Comparison of ENCODE assay signal across 1 cellular context in the genomic region with DNA sequence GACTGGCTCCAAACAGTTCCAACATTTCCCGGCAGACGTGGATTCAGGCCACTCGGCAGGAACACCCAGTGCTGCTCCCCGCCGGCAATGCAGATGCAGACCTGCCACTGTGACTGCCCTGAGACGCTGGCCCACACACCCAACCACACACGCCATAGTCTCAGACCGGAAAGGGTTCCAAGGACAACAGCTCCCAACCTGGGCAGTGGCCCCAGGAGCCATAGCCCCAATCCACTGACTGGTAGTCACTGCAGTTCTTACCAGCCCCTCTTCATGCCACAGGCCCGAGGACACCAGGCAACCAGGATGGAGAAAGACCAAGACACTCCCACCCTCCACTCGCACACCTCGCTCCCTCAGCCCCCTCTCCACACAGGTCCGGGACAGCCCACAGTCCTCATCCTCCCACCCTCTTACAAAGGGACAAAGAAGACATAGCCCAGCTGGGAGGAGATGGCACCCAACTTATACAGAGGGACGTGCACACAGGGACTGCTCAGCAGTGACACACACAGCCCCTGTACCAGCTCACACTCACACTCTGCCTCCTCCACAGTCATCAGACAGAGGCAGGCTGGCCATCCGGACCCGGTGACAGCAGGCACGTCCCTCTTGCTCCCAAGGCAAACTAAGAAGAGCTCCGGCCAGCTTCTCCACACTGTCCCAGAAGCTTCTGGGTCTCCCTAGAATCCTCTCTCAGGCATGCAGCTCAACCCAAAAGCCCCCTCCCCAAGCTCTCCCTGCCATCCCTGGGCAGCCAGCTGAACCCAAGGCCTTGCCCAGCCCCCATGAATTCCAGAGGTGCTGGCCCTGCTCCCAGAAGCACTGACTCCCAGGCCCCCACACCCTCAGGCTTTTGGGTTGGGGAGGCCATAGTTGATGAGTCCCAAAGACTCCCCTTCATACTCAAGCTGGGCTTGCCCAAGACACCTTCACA.
TF ChIP-seq lines count a peak whose summit lies in the region.

No MANE protein-coding gene starts in this region.

TF ChIP-seq in K562, 482 proteins besides CTCF, POLR2A, EP300 and RAD21 (continued from another document and continues in another):
- TF ChIP-seq, protein P1, sequence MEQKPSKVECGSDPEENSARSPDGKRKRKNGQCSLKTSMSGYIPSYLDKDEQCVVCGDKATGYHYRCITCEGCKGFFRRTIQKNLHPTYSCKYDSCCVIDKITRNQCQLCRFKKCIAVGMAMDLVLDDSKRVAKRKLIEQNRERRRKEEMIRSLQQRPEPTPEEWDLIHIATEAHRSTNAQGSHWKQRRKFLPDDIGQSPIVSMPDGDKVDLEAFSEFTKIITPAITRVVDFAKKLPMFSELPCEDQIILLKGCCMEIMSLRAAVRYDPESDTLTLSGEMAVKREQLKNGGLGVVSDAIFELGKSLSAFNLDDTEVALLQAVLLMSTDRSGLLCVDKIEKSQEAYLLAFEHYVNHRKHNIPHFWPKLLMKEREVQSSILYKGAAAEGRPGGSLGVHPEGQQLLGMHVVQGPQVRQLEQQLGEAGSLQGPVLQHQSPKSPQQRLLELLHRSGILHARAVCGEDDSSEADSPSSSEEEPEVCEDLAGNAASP (IDR thresholded peaks at IDR 0.05) = no peak
- TF ChIP-seq STAG1 (CRISPR knock-in tag; IDR thresholded peaks at IDR 0.05; ENCODE audit: borderline replicate concordance) (peak; percentile 31; the same call in 1 of the 2 replicates), ZNF12 (CRISPR knock-in tag; IDR thresholded peaks at IDR 0.05) (no peak), ZNF41 (CRISPR knock-in tag; conservative IDR thresholded peaks at IDR 0.05) (no peak), POLR2G (IDR thresholded peaks at IDR 0.05; ENCODE audit: low read depth, low read length) (peak; percentile 55; the same call in 1 of the 2 replicates), CBX5 (IDR thresholded peaks at IDR 0.05; ENCODE audit: borderline replicate concordance, low read depth) (no peak), HDGF (IDR thresholded peaks at IDR 0.05) (peak; percentile 67; the same call in 1 of the 2 replicates), SMAD3 (CRISPR knock-in tag; conservative IDR thresholded peaks at IDR 0.05) (no peak), OTX1 (CRISPR knock-in tag; IDR thresholded peaks at IDR 0.05) (0 out of 2 replicates have a peak, but pooled peaks have one; percentile 10), RHOXF2B (CRISPR knock-in tag; conservative IDR thresholded peaks at IDR 0.05) (no peak), PCBP2 (IDR thresholded peaks at IDR 0.05; ENCODE audit: low read depth, low read length, poor library complexity, severe bottlenecking) (no peak), HDAC1 (IDR thresholded peaks at IDR 0.05) (peak in 1 of 2 experiments; percentile 37; a peak in 1 of 4 replicates), LEF1 (IDR thresholded peaks at IDR 0.05) (no peak), ZBTB17 (CRISPR knock-in tag; IDR thresholded peaks at IDR 0.05) (0 out of 2 replicates have a peak, but pooled peaks have one; percentile 23), FOXA1 (IDR thresholded peaks at IDR 0.05; ENCODE audit: borderline replicate concordance) (no peak), MYNN (IDR thresholded peaks at IDR 0.05) (no peak; the same call in 1 of the 2 replicates), MYNN (CRISPR knock-in tag; IDR thresholded peaks at IDR 0.05) (no peak), ZNF717 (CRISPR knock-in tag; IDR thresholded peaks at IDR 0.05) (no peak), YY1 (IDR thresholded peaks at IDR 0.05; ENCODE audit: borderline replicate concordance in 1 of 3, control insufficient read depth in 1 of 3, extremely low read depth in 1 of 3, insufficient read depth in 3 of 3, insufficient read length in 1 of 3, insufficient replicate concordance in 2 of 3, low read depth in 1 of 3, low read length in 2 of 3) (no peak), SUPT5H (IDR thresholded peaks at IDR 0.05) (no peak), FOXP1 (CRISPR knock-in tag; IDR thresholded peaks at IDR 0.05) (0 out of 2 replicates have a peak, but pooled peaks have one; percentile 35), KLF10 (CRISPR knock-in tag; IDR thresholded peaks at IDR 0.05) (no peak), ZC3H4 (CRISPR knock-in tag; IDR thresholded peaks at IDR 0.05; ENCODE audit: borderline replicate concordance) (no peak)
- TF ChIP-seq, protein P2, sequence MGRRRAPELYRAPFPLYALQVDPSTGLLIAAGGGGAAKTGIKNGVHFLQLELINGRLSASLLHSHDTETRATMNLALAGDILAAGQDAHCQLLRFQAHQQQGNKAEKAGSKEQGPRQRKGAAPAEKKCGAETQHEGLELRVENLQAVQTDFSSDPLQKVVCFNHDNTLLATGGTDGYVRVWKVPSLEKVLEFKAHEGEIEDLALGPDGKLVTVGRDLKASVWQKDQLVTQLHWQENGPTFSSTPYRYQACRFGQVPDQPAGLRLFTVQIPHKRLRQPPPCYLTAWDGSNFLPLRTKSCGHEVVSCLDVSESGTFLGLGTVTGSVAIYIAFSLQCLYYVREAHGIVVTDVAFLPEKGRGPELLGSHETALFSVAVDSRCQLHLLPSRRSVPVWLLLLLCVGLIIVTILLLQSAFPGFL (CRISPR knock-in tag; IDR thresholded peaks at IDR 0.05) = no peak
- TF ChIP-seq, protein P3, sequence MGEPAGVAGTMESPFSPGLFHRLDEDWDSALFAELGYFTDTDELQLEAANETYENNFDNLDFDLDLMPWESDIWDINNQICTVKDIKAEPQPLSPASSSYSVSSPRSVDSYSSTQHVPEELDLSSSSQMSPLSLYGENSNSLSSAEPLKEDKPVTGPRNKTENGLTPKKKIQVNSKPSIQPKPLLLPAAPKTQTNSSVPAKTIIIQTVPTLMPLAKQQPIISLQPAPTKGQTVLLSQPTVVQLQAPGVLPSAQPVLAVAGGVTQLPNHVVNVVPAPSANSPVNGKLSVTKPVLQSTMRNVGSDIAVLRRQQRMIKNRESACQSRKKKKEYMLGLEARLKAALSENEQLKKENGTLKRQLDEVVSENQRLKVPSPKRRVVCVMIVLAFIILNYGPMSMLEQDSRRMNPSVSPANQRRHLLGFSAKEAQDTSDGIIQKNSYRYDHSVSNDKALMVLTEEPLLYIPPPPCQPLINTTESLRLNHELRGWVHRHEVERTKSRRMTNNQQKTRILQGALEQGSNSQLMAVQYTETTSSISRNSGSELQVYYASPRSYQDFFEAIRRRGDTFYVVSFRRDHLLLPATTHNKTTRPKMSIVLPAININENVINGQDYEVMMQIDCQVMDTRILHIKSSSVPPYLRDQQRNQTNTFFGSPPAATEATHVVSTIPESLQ (CRISPR knock-in tag; IDR thresholded peaks at IDR 0.05) = 0 out of 2 replicates have a peak, but pooled peaks have one; percentile 17
- TF ChIP-seq, protein P4, sequence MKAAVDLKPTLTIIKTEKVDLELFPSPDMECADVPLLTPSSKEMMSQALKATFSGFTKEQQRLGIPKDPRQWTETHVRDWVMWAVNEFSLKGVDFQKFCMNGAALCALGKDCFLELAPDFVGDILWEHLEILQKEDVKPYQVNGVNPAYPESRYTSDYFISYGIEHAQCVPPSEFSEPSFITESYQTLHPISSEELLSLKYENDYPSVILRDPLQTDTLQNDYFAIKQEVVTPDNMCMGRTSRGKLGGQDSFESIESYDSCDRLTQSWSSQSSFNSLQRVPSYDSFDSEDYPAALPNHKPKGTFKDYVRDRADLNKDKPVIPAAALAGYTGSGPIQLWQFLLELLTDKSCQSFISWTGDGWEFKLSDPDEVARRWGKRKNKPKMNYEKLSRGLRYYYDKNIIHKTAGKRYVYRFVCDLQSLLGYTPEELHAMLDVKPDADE (conservative IDR thresholded peaks at IDR 0.05; ENCODE audit: control insufficient read depth, low read depth, low read length) = no peak; the same call in 1 of the 2 replicates
- TF ChIP-seq, protein P5, sequence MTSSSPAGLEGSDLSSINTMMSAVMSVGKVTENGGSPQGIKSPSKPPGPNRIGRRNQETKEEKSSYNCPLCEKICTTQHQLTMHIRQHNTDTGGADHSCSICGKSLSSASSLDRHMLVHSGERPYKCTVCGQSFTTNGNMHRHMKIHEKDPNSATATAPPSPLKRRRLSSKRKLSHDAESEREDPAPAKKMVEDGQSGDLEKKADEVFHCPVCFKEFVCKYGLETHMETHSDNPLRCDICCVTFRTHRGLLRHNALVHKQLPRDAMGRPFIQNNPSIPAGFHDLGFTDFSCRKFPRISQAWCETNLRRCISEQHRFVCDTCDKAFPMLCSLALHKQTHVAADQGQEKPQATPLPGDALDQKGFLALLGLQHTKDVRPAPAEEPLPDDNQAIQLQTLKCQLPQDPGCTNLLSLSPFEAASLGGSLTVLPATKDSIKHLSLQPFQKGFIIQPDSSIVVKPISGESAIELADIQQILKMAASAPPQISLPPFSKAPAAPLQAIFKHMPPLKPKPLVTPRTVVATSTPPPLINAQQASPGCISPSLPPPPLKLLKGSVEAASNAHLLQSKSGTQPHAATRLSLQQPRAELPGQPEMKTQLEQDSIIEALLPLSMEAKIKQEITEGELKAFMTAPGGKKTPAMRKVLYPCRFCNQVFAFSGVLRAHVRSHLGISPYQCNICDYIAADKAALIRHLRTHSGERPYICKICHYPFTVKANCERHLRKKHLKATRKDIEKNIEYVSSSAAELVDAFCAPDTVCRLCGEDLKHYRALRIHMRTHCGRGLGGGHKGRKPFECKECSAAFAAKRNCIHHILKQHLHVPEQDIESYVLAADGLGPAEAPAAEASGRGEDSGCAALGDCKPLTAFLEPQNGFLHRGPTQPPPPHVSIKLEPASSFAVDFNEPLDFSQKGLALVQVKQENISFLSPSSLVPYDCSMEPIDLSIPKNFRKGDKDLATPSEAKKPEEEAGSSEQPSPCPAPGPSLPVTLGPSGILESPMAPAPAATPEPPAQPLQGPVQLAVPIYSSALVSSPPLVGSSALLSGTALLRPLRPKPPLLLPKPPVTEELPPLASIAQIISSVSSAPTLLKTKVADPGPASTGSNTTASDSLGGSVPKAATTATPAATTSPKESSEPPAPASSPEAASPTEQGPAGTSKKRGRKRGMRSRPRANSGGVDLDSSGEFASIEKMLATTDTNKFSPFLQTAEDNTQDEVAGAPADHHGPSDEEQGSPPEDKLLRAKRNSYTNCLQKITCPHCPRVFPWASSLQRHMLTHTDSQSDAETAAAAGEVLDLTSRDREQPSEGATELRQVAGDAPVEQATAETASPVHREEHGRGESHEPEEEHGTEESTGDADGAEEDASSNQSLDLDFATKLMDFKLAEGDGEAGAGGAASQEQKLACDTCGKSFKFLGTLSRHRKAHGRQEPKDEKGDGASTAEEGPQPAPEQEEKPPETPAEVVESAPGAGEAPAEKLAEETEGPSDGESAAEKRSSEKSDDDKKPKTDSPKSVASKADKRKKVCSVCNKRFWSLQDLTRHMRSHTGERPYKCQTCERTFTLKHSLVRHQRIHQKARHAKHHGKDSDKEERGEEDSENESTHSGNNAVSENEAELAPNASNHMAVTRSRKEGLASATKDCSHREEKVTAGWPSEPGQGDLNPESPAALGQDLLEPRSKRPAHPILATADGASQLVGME (CRISPR knock-in tag; IDR thresholded peaks at IDR 0.05) = peak; percentile 68; the same call in 1 of the 2 replicates
- TF ChIP-seq, protein P6, sequence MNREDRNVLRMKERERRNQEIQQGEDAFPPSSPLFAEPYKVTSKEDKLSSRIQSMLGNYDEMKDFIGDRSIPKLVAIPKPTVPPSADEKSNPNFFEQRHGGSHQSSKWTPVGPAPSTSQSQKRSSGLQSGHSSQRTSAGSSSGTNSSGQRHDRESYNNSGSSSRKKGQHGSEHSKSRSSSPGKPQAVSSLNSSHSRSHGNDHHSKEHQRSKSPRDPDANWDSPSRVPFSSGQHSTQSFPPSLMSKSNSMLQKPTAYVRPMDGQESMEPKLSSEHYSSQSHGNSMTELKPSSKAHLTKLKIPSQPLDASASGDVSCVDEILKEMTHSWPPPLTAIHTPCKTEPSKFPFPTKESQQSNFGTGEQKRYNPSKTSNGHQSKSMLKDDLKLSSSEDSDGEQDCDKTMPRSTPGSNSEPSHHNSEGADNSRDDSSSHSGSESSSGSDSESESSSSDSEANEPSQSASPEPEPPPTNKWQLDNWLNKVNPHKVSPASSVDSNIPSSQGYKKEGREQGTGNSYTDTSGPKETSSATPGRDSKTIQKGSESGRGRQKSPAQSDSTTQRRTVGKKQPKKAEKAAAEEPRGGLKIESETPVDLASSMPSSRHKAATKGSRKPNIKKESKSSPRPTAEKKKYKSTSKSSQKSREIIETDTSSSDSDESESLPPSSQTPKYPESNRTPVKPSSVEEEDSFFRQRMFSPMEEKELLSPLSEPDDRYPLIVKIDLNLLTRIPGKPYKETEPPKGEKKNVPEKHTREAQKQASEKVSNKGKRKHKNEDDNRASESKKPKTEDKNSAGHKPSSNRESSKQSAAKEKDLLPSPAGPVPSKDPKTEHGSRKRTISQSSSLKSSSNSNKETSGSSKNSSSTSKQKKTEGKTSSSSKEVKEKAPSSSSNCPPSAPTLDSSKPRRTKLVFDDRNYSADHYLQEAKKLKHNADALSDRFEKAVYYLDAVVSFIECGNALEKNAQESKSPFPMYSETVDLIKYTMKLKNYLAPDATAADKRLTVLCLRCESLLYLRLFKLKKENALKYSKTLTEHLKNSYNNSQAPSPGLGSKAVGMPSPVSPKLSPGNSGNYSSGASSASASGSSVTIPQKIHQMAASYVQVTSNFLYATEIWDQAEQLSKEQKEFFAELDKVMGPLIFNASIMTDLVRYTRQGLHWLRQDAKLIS (CRISPR knock-in tag; IDR thresholded peaks at IDR 0.05) = no peak
- TF ChIP-seq, protein P7, sequence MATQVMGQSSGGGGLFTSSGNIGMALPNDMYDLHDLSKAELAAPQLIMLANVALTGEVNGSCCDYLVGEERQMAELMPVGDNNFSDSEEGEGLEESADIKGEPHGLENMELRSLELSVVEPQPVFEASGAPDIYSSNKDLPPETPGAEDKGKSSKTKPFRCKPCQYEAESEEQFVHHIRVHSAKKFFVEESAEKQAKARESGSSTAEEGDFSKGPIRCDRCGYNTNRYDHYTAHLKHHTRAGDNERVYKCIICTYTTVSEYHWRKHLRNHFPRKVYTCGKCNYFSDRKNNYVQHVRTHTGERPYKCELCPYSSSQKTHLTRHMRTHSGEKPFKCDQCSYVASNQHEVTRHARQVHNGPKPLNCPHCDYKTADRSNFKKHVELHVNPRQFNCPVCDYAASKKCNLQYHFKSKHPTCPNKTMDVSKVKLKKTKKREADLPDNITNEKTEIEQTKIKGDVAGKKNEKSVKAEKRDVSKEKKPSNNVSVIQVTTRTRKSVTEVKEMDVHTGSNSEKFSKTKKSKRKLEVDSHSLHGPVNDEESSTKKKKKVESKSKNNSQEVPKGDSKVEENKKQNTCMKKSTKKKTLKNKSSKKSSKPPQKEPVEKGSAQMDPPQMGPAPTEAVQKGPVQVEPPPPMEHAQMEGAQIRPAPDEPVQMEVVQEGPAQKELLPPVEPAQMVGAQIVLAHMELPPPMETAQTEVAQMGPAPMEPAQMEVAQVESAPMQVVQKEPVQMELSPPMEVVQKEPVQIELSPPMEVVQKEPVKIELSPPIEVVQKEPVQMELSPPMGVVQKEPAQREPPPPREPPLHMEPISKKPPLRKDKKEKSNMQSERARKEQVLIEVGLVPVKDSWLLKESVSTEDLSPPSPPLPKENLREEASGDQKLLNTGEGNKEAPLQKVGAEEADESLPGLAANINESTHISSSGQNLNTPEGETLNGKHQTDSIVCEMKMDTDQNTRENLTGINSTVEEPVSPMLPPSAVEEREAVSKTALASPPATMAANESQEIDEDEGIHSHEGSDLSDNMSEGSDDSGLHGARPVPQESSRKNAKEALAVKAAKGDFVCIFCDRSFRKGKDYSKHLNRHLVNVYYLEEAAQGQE (CRISPR knock-in tag; IDR thresholded peaks at IDR 0.05; ENCODE audit: low read depth) = no peak
